ENCODE assay signal across 27 cellular contexts in genomic region chr2:217409939-217410820, GRCh38.
DNase-seq lines count a peak whose midpoint lies in the region; ATAC-seq and TF ChIP-seq lines count a peak whose summit lies in the region.
"Had no signal": no experiment of that assay in that cellular context is flagged by ENCODE, and none has a peak within 500 bp of the region (broad histone marks: within the 10 kb centered on the region; RNA-seq: fewer than 3 reads in every experiment).

No MANE protein-coding gene starts in this region.

- H3K27ac ChIP-seq in SK-N-SH (ENCODE audit: low read depth in 2 of 2, low read length in 1 of 2) (no peak overlapping the region), left lung (no peak overlapping the region), sigmoid colon (peak overlapping the region in 3 of 4 donors; percentile 33 to 85 (median 83))
- H3K27ac ChIP-seq: brain microvascular endothelial cell, colonic mucosa, lower lobe of right lung, Peyer's patch, SJSA1 had no signal

- POLR2A ChIA-PET in SK-N-SH (lab: Yijun Ruan, JAX): no interaction called here

- CTCF ChIA-PET in SK-N-SH (lab: Yijun Ruan, JAX): interaction anchor here (0.6 kb wide), 1 partner anchor 568 kb away, joined by 4 read pairs; no protein-coding TSS in a partner anchor

- H3K27me3 ChIP-seq in SK-N-SH (ENCODE audit: insufficient read depth): no peaks in the 10 kb centered on the region
- no peaks in the 10 kb centered on the region for H3K27me3 ChIP-seq in left lung
- H3K27me3 ChIP-seq in sigmoid colon: no peaks in the 10 kb centered on the region
- H3K27me3 ChIP-seq: brain microvascular endothelial cell, colonic mucosa, Peyer's patch, SJSA1, spleen, tibial artery had no signal

- H3K4me1 ChIP-seq in SK-N-SH (ENCODE audit: control insufficient read depth in 1 of 2, insufficient read depth in 2 of 2, low read depth in 1 of 2, low read length in 1 of 2): peaks cover 2 to 21% of the 10 kb centered on the region in 2 experiments; a peak in 2 of 4 replicates
- no peaks in the 10 kb centered on the region for H3K4me1 ChIP-seq in left lung
- H3K4me1 ChIP-seq in sigmoid colon: peaks cover 0 to 54% (median 46%) of the 10 kb centered on the region in 4 donors
- H3K4me1 ChIP-seq: colonic mucosa, lower lobe of right lung, Peyer's patch, SJSA1 had no signal

- DNase-seq in EH (ENCODE audit: low read depth) (peak; percentile 24), SK-N-SH (no peak), left lung (no peak), sigmoid colon (no peak), NCI-H226 (no peak), T1000 (lab: John Stamatoyannopoulos, UW) (no peak), AG20443 (ENCODE audit: low spot score) (no peak)
- DNase-seq: activated CD4-positive, alpha-beta T cell treated with anti-CD3 and anti-CD28 coated beads for 1 hour; activated CD8-positive, alpha-beta T cell treated with anti-CD3 and anti-CD28 coated beads, Interleukin-2, amount 10 ng/mL, durations not matched to agents 7 days and 5 days; activated effector memory CD4-positive, alpha-beta T cell treated with Interleukin-2 at 50 U/mL for 16 hours; activated T-cell treated with anti-CD3 and anti-CD28 coated beads for 4 hours; brain microvascular endothelial cell; colonic mucosa; effector memory CD8-positive, alpha-beta T cell; HFFc6; lower lobe of right lung; NCI-H510A treated with DMSO at 0.1 percent for 48 hours; NK-92 treated with Interleukin-12 subunit alpha and Interleukin-12 subunit beta, amount 100 ng/mL, for 24 hours; Peyer's patch; spleen; stimulated activated CD4-positive, alpha-beta T cell treated with anti-CD3 and anti-CD28 coated beads, Interleukin-2, amount 100 ng/mL, for 48 hours; tibial artery had no signal

- no peaks in the 10 kb centered on the region for H3K9me2 ChIP-seq in SK-N-SH

- H3K4me2 ChIP-seq in SK-N-SH: no peak overlapping the region
- H3K4me2 ChIP-seq: GM23338 had no signal

- no peak for TF ChIP-seq RAD21 in SK-N-SH (IDR thresholded peaks at IDR 0.05; ENCODE audit: low read length)

- intact Hi-C loops in left lung (cut with DNase I) (no loop called here), sigmoid colon (cut with DNase I) (loop anchor here (10.0 kb wide), 1 partner anchor 655 kb away; no protein-coding TSS in a partner anchor)

- no peaks in the 10 kb centered on the region for H3K79me2 ChIP-seq in SK-N-SH (ENCODE audit: insufficient read depth)

- no peak overlapping the region for H3K9ac ChIP-seq in SK-N-SH

- H3K36me3 ChIP-seq in SK-N-SH (replicated peaks in 1 of 2; ENCODE audit: control insufficient read depth in 1 of 2, insufficient read depth in 2 of 2, low read length in 1 of 2) (no peaks in the 10 kb centered on the region), left lung (no peaks in the 10 kb centered on the region), sigmoid colon (no peaks in the 10 kb centered on the region)
- H3K36me3 ChIP-seq: brain microvascular endothelial cell, colonic mucosa, lower lobe of right lung, Peyer's patch, SJSA1, spleen, tibial artery had no signal

- no peak for TF ChIP-seq POLR2A in sigmoid colon (IDR thresholded peaks at IDR 0.05)

- TF ChIP-seq CTCF in SK-N-SH (IDR thresholded peaks at IDR 0.05) (no peak), left lung (IDR thresholded peaks at IDR 0.05) (no peak), sigmoid colon (IDR thresholded peaks at IDR 0.05) (no peak)

- peaks cover 12% of the 10 kb centered on the region for H3F3A ChIP-seq in SK-N-SH (replicated peaks; ENCODE audit: insufficient read depth)

- H3K9me3 ChIP-seq in SK-N-SH: no peaks in the 10 kb centered on the region
- no peaks in the 10 kb centered on the region for H3K9me3 ChIP-seq in left lung
- no peaks in the 10 kb centered on the region for H3K9me3 ChIP-seq in sigmoid colon
- H3K9me3 ChIP-seq: colonic mucosa, lower lobe of right lung, Peyer's patch, SJSA1, spleen, tibial artery had no signal

- H3K4me3 ChIP-seq in SK-N-SH (ENCODE audit: low read depth in 2 of 2, low read length in 1 of 2): no peak overlapping the region
- H3K4me3 ChIP-seq in left lung: no peak overlapping the region
- H3K4me3 ChIP-seq in sigmoid colon: no peak overlapping the region
- H3K4me3 ChIP-seq: colonic mucosa, GM23338, lower lobe of right lung, Peyer's patch, SJSA1, spleen, tibial artery had no signal

- peak; percentile 67 for ATAC-seq in left lung
- no peak for ATAC-seq in GM21825 (IDR thresholded peaks at IDR 0.05; ENCODE audit: unreplicated experiment)
- ATAC-seq: activated CD8-positive, alpha-beta T cell treated with anti-CD3 and anti-CD28 coated beads, Interleukin-2, amount 10 ng/mL, durations not matched to agents 7 days and 5 days; effector memory CD8-positive, alpha-beta T cell; esophagus mucosa; GM23338; lower lobe of right lung; stimulated activated memory B cell treated with anti-CD40 and anti-IgM and Interleukin-4, amounts not matched to agents 10 μg/mL and 1 μg/mL and 100 μg/mL, for 72 hours had no signal

- H2AFZ ChIP-seq in SK-N-SH (ENCODE audit: low read depth): peak overlapping the region; percentile 40; the same call in 1 of the 2 replicates
- H2AFZ ChIP-seq: GM23338 had no signal

- TF ChIP-seq EP300 in SK-N-SH (IDR thresholded peaks at IDR 0.05; ENCODE audit: borderline replicate concordance in 1 of 2, low read depth in 1 of 2, low read length in 1 of 2) (no peak), sigmoid colon (IDR thresholded peaks at IDR 0.05) (no peak)

- no peaks in the 10 kb centered on the region for H4K20me1 ChIP-seq in SK-N-SH (ENCODE audit: insufficient read depth)

- WGBS in SK-N-SH (ENCODE audit: low lambda C conversion rate): 64% methylated on average over 3 of the region's 3 CpGs
- 54 to 57% methylated on average over 3 of the region's 3 CpGs for WGBS in sigmoid colon, 2 donors

TF ChIP-seq in SK-N-SH, 30 proteins besides CTCF, POLR2A, EP300 and RAD21:
- TF ChIP-seq EZH2phosphoT487 (IDR thresholded peaks at IDR 0.05; ENCODE audit: borderline replicate concordance, low read depth): no peak
- no peak for TF ChIP-seq NRF1 (IDR thresholded peaks at IDR 0.05; ENCODE audit: low read depth, low read length)
- no peak for TF ChIP-seq REST (IDR thresholded peaks at IDR 0.05; ENCODE audit: low read depth, low read length)
- TF ChIP-seq USF2 (IDR thresholded peaks at IDR 0.05; ENCODE audit: borderline replicate concordance, low read depth, low read length): no peak

Comparison
In these comparisons a context has a peak if more than half of its experiments do, and no peak if none do; other contexts are left out.
1. H3K27ac ChIP-seq: peak in sigmoid colon (3 of 4); none in SK-N-SH (0 of 2) and left lung (0 of 2).